In the genomic region with DNA sequence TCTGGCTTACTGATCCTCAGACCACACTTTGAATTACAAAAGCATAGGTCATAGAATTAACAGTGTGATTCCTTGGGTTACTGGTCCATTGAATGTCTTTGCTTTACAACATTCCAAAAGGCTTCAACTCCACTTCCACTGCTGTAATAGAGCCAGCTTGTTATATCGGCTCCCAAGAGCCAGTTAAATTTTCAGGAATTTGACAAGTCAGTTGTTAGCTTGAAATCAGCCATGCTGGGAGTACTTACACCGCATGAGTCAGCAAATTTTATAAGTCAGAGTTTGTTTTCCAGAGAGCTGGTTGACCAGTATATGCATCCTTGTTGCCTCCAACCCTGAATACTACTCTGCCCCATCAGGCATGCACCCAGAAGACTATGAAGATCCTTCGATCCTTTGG, we compare ENCODE assay signal across 1 cellular context.
TF ChIP-seq lines count a peak whose summit lies in the region.

No MANE protein-coding gene starts in this region.

TF ChIP-seq in K562, 482 proteins besides CTCF, POLR2A, EP300 and RAD21 (continued from another document):
- TF ChIP-seq, protein P1, sequence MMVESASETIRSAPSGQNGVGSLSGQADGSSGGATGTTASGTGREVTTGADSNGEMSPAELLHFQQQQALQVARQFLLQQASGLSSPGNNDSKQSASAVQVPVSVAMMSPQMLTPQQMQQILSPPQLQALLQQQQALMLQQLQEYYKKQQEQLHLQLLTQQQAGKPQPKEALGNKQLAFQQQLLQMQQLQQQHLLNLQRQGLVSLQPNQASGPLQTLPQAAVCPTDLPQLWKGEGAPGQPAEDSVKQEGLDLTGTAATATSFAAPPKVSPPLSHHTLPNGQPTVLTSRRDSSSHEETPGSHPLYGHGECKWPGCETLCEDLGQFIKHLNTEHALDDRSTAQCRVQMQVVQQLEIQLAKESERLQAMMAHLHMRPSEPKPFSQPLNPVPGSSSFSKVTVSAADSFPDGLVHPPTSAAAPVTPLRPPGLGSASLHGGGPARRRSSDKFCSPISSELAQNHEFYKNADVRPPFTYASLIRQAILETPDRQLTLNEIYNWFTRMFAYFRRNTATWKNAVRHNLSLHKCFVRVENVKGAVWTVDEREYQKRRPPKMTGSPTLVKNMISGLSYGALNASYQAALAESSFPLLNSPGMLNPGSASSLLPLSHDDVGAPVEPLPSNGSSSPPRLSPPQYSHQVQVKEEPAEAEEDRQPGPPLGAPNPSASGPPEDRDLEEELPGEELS (CRISPR knock-in tag; IDR thresholded peaks at IDR 0.05; ENCODE audit: borderline replicate concordance): no peak
- TF ChIP-seq, protein P2, sequence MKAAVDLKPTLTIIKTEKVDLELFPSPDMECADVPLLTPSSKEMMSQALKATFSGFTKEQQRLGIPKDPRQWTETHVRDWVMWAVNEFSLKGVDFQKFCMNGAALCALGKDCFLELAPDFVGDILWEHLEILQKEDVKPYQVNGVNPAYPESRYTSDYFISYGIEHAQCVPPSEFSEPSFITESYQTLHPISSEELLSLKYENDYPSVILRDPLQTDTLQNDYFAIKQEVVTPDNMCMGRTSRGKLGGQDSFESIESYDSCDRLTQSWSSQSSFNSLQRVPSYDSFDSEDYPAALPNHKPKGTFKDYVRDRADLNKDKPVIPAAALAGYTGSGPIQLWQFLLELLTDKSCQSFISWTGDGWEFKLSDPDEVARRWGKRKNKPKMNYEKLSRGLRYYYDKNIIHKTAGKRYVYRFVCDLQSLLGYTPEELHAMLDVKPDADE (conservative IDR thresholded peaks at IDR 0.05; ENCODE audit: control insufficient read depth, low read depth, low read length): no peak
- TF ChIP-seq HSF4 (CRISPR knock-in tag; IDR thresholded peaks at IDR 0.05; ENCODE audit: borderline replicate concordance) (no peak), ZC3H11A (IDR thresholded peaks at IDR 0.05; ENCODE audit: low read depth, low read length) (no peak), CBX1 (IDR thresholded peaks at IDR 0.05; ENCODE audit: low read depth) (no peak), ZNF507 (tag; conservative IDR thresholded peaks at IDR 0.05) (no peak), SIX5 (IDR thresholded peaks at IDR 0.05; ENCODE audit: borderline replicate concordance in 1 of 2, insufficient read depth in 1 of 2, low read depth in 1 of 2, low read length in 2 of 2) (no peak), BHLHE40 (IDR thresholded peaks at IDR 0.05; ENCODE audit: low read length) (no peak), ZNF212 (CRISPR knock-in tag; IDR thresholded peaks at IDR 0.05) (no peak), ZNF551 (CRISPR knock-in tag; IDR thresholded peaks at IDR 0.05) (no peak), FOXK2 (conservative IDR thresholded peaks at IDR 0.05 in 1 of 2, IDR thresholded peaks at IDR 0.05 in 1 of 2; ENCODE audit: low read depth in 2 of 2) (no peak), ZNF3 (CRISPR knock-in tag; IDR thresholded peaks at IDR 0.05) (no peak)
- TF ChIP-seq, protein P3, sequence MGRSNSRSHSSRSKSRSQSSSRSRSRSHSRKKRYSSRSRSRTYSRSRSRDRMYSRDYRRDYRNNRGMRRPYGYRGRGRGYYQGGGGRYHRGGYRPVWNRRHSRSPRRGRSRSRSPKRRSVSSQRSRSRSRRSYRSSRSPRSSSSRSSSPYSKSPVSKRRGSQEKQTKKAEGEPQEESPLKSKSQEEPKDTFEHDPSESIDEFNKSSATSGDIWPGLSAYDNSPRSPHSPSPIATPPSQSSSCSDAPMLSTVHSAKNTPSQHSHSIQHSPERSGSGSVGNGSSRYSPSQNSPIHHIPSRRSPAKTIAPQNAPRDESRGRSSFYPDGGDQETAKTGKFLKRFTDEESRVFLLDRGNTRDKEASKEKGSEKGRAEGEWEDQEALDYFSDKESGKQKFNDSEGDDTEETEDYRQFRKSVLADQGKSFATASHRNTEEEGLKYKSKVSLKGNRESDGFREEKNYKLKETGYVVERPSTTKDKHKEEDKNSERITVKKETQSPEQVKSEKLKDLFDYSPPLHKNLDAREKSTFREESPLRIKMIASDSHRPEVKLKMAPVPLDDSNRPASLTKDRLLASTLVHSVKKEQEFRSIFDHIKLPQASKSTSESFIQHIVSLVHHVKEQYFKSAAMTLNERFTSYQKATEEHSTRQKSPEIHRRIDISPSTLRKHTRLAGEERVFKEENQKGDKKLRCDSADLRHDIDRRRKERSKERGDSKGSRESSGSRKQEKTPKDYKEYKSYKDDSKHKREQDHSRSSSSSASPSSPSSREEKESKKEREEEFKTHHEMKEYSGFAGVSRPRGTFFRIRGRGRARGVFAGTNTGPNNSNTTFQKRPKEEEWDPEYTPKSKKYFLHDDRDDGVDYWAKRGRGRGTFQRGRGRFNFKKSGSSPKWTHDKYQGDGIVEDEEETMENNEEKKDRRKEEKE (IDR thresholded peaks at IDR 0.05; ENCODE audit: borderline replicate concordance in 1 of 2, control insufficient read depth in 1 of 2, low read depth in 2 of 2, low read length in 1 of 2): no peak
- TF ChIP-seq, protein P4, sequence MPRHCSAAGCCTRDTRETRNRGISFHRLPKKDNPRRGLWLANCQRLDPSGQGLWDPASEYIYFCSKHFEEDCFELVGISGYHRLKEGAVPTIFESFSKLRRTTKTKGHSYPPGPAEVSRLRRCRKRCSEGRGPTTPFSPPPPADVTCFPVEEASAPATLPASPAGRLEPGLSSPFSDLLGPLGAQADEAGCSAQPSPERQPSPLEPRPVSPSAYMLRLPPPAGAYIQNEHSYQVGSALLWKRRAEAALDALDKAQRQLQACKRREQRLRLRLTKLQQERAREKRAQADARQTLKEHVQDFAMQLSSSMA (CRISPR knock-in tag; IDR thresholded peaks at IDR 0.05): no peak
TF ChIP-seq in K562: peak in this region for 8.
